ENCODE assay signal across 8 cellular contexts in genomic region chr11:117097567-117098268, GRCh38. TPM values are rescaled to one million over a fixed set of nuclear protein-coding genes. Genes with fewer than 3 reads are reported as not detected.
DNase-seq lines count a peak whose midpoint lies in the region; ATAC-seq and TF ChIP-seq lines count a peak whose summit lies in the region.

No MANE protein-coding gene starts in this region.

- peaks cover 31% of the 10 kb centered on the region for H3K4me1 ChIP-seq in foreskin keratinocyte

- H3K27me3 ChIP-seq in foreskin keratinocyte = no peaks in the 10 kb centered on the region

- DNase-seq in NCI-H2029 treated with DMSO at 0.1 percent for 48 hours (lab: John Stamatoyannopoulos, UW) (peak; percentile 26), NCI-H2029 (lab: John Stamatoyannopoulos, UW) (no peak), NCI-H146 treated with DMSO at 0.1 percent for 48 hours (lab: John Stamatoyannopoulos, UW; ENCODE audit: unreplicated experiment) (peak; percentile 38), foreskin keratinocyte (no peak), occipital lobe (lab: John Stamatoyannopoulos, UW) (peak; percentile 52), HPDE6-E6E7 (ENCODE audit: extremely low spot score) (no peak)
- peak; percentile 11 for DNase-seq in activated effector memory CD4-positive, alpha-beta T cell treated with Interleukin-2 at 50 U/mL for 16 hours

- ATAC-seq in HG02588 (IDR thresholded peaks at IDR 0.05; ENCODE audit: unreplicated experiment) (peak; percentile 18), foreskin keratinocyte (peak; percentile 22)

- H3K27ac ChIP-seq in foreskin keratinocyte = peak overlapping the region; percentile 97

- no peak for TF ChIP-seq CTCF in foreskin keratinocyte (conservative IDR thresholded peaks at IDR 0.05)

RNA-seq across cellular contexts. Expression of gene SIK3, which starts 0.5 kb away (rescaled TPM):
- total RNA-seq in foreskin keratinocyte (16.4 and 17.2 TPM in 2 replicates), occipital lobe (29.9 TPM)
- polyA plus RNA-seq in foreskin keratinocyte = 5.9 and 6.8 TPM in 2 replicates

RNA-seq across cellular contexts. Expression of gene PAFAH1B2, which starts 46.4 kb away (rescaled TPM):
- total RNA-seq in foreskin keratinocyte (107 and 113 TPM in 2 replicates), occipital lobe (325 TPM)
- 41.2 and 42.8 TPM in 2 replicates for polyA plus RNA-seq in foreskin keratinocyte

Comparison
In these comparisons a context has a peak if more than half of its experiments do, and no peak if none do; other contexts are left out.
1. DNase-seq: peak in NCI-H2029 treated with DMSO at 0.1 percent for 48 hours (single experiment), NCI-H146 treated with DMSO at 0.1 percent for 48 hours (single experiment), activated effector memory CD4-positive, alpha-beta T cell treated with Interleukin-2 at 50 U/mL for 16 hours (single experiment) and occipital lobe (single experiment); none in NCI-H2029 (single experiment), foreskin keratinocyte (0 of 2) and HPDE6-E6E7 (single experiment).